In genomic region chr10:33211123-33211878, GRCh38 we compare ENCODE assay signal across 1 cellular context.
TF ChIP-seq lines count a peak whose summit lies in the region.

No MANE protein-coding gene starts in this region.

TF ChIP-seq in GM12878, 131 proteins besides CTCF, POLR2A, EP300 and RAD21 (continued from another document):
- TF ChIP-seq, protein P1, sequence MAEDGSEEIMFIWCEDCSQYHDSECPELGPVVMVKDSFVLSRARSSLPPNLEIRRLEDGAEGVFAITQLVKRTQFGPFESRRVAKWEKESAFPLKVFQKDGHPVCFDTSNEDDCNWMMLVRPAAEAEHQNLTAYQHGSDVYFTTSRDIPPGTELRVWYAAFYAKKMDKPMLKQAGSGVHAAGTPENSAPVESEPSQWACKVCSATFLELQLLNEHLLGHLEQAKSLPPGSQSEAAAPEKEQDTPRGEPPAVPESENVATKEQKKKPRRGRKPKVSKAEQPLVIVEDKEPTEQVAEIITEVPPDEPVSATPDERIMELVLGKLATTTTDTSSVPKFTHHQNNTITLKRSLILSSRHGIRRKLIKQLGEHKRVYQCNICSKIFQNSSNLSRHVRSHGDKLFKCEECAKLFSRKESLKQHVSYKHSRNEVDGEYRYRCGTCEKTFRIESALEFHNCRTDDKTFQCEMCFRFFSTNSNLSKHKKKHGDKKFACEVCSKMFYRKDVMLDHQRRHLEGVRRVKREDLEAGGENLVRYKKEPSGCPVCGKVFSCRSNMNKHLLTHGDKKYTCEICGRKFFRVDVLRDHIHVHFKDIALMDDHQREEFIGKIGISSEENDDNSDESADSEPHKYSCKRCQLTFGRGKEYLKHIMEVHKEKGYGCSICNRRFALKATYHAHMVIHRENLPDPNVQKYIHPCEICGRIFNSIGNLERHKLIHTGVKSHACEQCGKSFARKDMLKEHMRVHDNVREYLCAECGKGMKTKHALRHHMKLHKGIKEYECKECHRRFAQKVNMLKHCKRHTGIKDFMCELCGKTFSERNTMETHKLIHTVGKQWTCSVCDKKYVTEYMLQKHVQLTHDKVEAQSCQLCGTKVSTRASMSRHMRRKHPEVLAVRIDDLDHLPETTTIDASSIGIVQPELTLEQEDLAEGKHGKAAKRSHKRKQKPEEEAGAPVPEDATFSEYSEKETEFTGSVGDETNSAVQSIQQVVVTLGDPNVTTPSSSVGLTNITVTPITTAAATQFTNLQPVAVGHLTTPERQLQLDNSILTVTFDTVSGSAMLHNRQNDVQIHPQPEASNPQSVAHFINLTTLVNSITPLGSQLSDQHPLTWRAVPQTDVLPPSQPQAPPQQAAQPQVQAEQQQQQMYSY (CRISPR knock-in tag; IDR thresholded peaks at IDR 0.05): no peak
- TF ChIP-seq TBL1XR1 (IDR thresholded peaks at IDR 0.05; ENCODE audit: low read depth, low read length) (no peak), GABPA (IDR thresholded peaks at IDR 0.05; ENCODE audit: low read depth) (no peak), CBFB (IDR thresholded peaks at IDR 0.05; ENCODE audit: low read depth) (no peak), ZNF207 (IDR thresholded peaks at IDR 0.05; ENCODE audit: borderline replicate concordance) (no peak), CEBPB (IDR thresholded peaks at IDR 0.05; ENCODE audit: borderline replicate concordance in 1 of 2, low read depth in 2 of 2, low read length in 2 of 2) (no peak), CBX5 (IDR thresholded peaks at IDR 0.05; ENCODE audit: low read depth) (no peak), MYC (IDR thresholded peaks at IDR 0.05; ENCODE audit: insufficient read depth, insufficient read length, insufficient replicate concordance, low read length, severe bottlenecking) (no peak), SIN3A (IDR thresholded peaks at IDR 0.05; ENCODE audit: low read depth, low read length) (no peak), CHD1 (IDR thresholded peaks at IDR 0.05; ENCODE audit: low read depth, low read length) (no peak)
